ENCODE assay signal across 21 cellular contexts in the genomic region with DNA sequence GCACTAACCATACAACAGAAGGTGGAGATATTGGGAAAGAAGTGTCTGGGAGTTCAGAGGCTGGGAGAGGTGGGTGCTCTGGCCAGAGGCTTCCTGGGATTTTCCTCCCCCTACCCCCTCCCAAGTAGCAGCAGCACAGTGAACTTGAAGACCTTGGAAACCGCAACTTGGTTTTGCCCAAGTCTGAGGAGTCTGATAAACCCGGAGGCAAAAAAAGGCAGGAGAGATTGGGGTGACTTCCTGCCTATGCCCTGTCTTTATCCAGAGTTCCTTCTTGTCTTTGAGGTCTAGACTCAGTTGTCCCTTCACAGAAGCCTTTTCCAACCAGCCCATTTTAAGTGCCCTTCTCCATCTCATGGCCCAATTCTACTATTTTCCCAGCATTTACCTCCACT. TPM values are rescaled to one million over a fixed set of nuclear protein-coding genes. Genes with fewer than 3 reads are reported as not detected.
"Had no signal": no experiment of that assay in that cellular context is flagged by ENCODE, and none has a peak within 500 bp of the region (broad histone marks: within the 10 kb centered on the region; RNA-seq: fewer than 3 reads in every experiment).

No MANE protein-coding gene starts in this region.

- H3K4me3 ChIP-seq: body of pancreas, esophagus muscularis mucosa, mucosa of descending colon, ovary, suprapubic skin, vagina had no signal

- H3K36me3 ChIP-seq: esophagus muscularis mucosa, ovary, suprapubic skin, transverse colon, vagina had no signal

- H3K27me3 ChIP-seq: body of pancreas, esophagus muscularis mucosa, ovary, suprapubic skin, vagina had no signal

- FAIRE-seq: endothelial cell of umbilical vein had no signal

- H3K9me3 ChIP-seq: body of pancreas, esophagus muscularis mucosa, mucosa of descending colon, ovary, suprapubic skin, transverse colon, vagina had no signal

- H3K9me3 Mint-ChIP-seq: activated B cell treated with CpG ODN at 0.5 μM for 24 hours; activated CD8-positive, alpha-beta T cell treated with anti-CD3 and anti-CD28 coated beads for 36 hours; activated naive CD4-positive, alpha-beta T cell treated with anti-CD3 and anti-CD28 coated beads for 36 hours; activated T-helper 2 cell treated with anti-CD3 and anti-CD28 coated beads, Interferon-gamma antibody, Interleukin-2, Interleukin-4, amounts not matched to agents 10 μg/mL and 5 μg/mL and 100 μg/mL, durations not matched to agents 14 hours and 24 hours and 36 hours; naive B cell; stimulated activated naive CD8-positive, alpha-beta T cell treated with anti-CD3 and anti-CD28 coated beads, Interleukin-15, amount 100 ng/mL, for 72 hours had no signal

- DNase-seq: activated B cell treated with CpG ODN at 0.5 μM for 24 hours; activated CD4-positive, alpha-beta T cell treated with anti-CD3 and anti-CD28 coated beads for 48 hours; activated CD8-positive, alpha-beta T cell treated with anti-CD3 and anti-CD28 coated beads for 36 hours; activated naive CD4-positive, alpha-beta T cell treated with anti-CD3 and anti-CD28 coated beads for 36 hours; activated T-cell treated with anti-CD3 and anti-CD28 coated beads, Interleukin-2, amount 50 U/mL, for 1 hour; body of pancreas; dermis blood vessel endothelial cell; effector memory CD4-positive, alpha-beta T cell; mesenchymal stem cell; mucosa of descending colon; naive B cell; ovary; stimulated activated CD4-positive, alpha-beta T cell treated with anti-CD3 and anti-CD28 coated beads, Interleukin-4, amount 100 ng/mL, for 1 hour; stimulated activated naive CD8-positive, alpha-beta T cell treated with anti-CD3 and anti-CD28 coated beads, Interleukin-15, amount 100 ng/mL, for 72 hours; transverse colon had no signal

- H3K27ac ChIP-seq: body of pancreas, ovary, suprapubic skin, transverse colon, vagina had no signal

- H3K27ac Mint-ChIP-seq: activated B cell treated with CpG ODN at 0.5 μM for 24 hours; activated CD8-positive, alpha-beta T cell treated with anti-CD3 and anti-CD28 coated beads for 36 hours; activated naive CD4-positive, alpha-beta T cell treated with anti-CD3 and anti-CD28 coated beads for 36 hours; activated T-helper 2 cell treated with anti-CD3 and anti-CD28 coated beads, Interferon-gamma antibody, Interleukin-2, Interleukin-4, amounts not matched to agents 10 μg/mL and 5 μg/mL and 100 μg/mL, durations not matched to agents 14 hours and 24 hours and 36 hours; stimulated activated naive CD8-positive, alpha-beta T cell treated with anti-CD3 and anti-CD28 coated beads, Interleukin-15, amount 100 ng/mL, for 72 hours had no signal

- ATAC-seq: activated CD8-positive, alpha-beta T cell treated with anti-CD3 and anti-CD28 coated beads for 36 hours; body of pancreas; mucosa of descending colon; sciatic nerve had no signal

- H3K4me3 Mint-ChIP-seq: activated CD8-positive, alpha-beta T cell treated with anti-CD3 and anti-CD28 coated beads for 36 hours; activated naive CD4-positive, alpha-beta T cell treated with anti-CD3 and anti-CD28 coated beads for 36 hours had no signal

- H3K36me3 Mint-ChIP-seq: naive B cell had no signal

RNA-seq across cellular contexts. Expression of a gene that starts 25.4 kb away (rescaled TPM):
- total RNA-seq: activated CD8-positive, alpha-beta T cell treated with anti-CD3 and anti-CD28 coated beads for 36 hours; activated naive CD4-positive, alpha-beta T cell treated with anti-CD3 and anti-CD28 coated beads for 36 hours; activated T-helper 2 cell treated with anti-CD3 and anti-CD28 coated beads, Interferon-gamma antibody, Interleukin-2, Interleukin-4, amounts not matched to agents 10 μg/mL and 5 μg/mL and 100 μg/mL, durations not matched to agents 14 hours and 24 hours and 36 hours; endothelial cell of umbilical vein had no signal
